28 cellular contexts compared by ENCODE assay signal in the genomic region with DNA sequence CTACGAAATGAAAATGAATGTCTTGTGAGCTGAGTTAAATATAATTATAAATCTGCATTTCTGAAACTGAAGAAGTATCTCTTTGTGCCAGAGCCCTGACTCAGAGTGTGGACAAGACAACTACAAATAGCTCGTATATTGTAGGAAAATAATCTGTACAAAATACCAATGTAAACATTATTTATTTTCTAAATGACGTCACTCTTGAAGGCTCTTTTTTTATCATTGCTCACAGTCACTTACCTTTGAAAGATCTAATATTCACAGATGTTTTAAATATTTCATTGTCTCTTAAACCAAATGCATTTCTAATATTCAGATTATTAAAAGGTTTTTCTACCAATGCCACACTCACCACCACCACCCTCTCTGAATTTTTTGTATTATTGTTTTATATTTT.
"Had no signal": no experiment of that assay in that cellular context is flagged by ENCODE, and none has a peak within 500 bp of the region (broad histone marks: within the 10 kb centered on the region; RNA-seq: fewer than 3 reads in every experiment).

No MANE protein-coding gene starts in this region.

- H3K4me1 ChIP-seq: neural progenitor cell, parathyroid adenoma, psoas muscle, spleen, suprapubic skin, testis, tibial artery, transverse colon, upper lobe of right lung, uterus had no signal

- H3K36me3 ChIP-seq: neural progenitor cell, ovary, spleen, suprapubic skin, tibial artery, transverse colon, upper lobe of right lung, uterus had no signal

- H3K79me2 ChIP-seq: parathyroid adenoma had no signal

- H3K4me2 ChIP-seq: neural progenitor cell, smooth muscle cell had no signal

- H3K27ac ChIP-seq: neural progenitor cell, ovary, parathyroid adenoma, psoas muscle, skin epidermis, spleen, suprapubic skin, testis, tibial artery, transverse colon, upper lobe of right lung, uterus had no signal

- DNase-seq: natural killer cell; occipital lobe; ovary; posterior cingulate gyrus; psoas muscle; right cardiac atrium; spleen; stimulated activated CD4-positive, alpha-beta T cell treated with anti-CD3 and anti-CD28 coated beads, Interleukin-12 subunit alpha, Interleukin-12 subunit beta, amount 100 ng/mL, for 4 hours; stimulated activated CD4-positive, alpha-beta T cell treated with anti-CD3 and anti-CD28 coated beads, Interleukin-1b, Interleukin-23, amount 100 ng/mL, for 48 hours; stimulated activated CD4-positive, alpha-beta T cell treated with anti-CD3 and anti-CD28 coated beads, Interleukin-4, amount 100 ng/mL, for 1 hour; stimulated activated CD4-positive, alpha-beta T cell treated with anti-CD3 and anti-CD28 coated beads, Interleukin-4, amount 100 ng/mL, for 4 hours; stimulated activated CD8-positive, alpha-beta memory T cell treated with anti-CD3 and anti-CD28 coated beads, Interleukin-4, amount 100 ng/mL, for 48 hours; stimulated activated naive CD4-positive, alpha-beta T cell; stimulated activated naive CD8-positive, alpha-beta T cell treated with anti-CD3 and anti-CD28 coated beads, Interleukin-15, amount 100 ng/mL, for 72 hours; stimulated activated naive CD8-positive, alpha-beta T cell treated with anti-CD3 and anti-CD28 coated beads, Interleukin-15, Interleukin-2, amounts not matched to agents 100 U/mL and 50 U/mL, for 24 hours; substantia nigra; testis; tibial artery; transverse colon; upper lobe of right lung; uterus had no signal

- H3K4me3 ChIP-seq: neural progenitor cell, ovary, psoas muscle, skin epidermis, smooth muscle cell, spleen, suprapubic skin, testis, tibial artery, transverse colon, upper lobe of right lung, uterus had no signal

- H3K27me3 ChIP-seq: neural progenitor cell, ovary, spleen, suprapubic skin, testis, tibial artery, transverse colon, upper lobe of right lung, uterus had no signal

- H2AFZ ChIP-seq: neural progenitor cell, parathyroid adenoma had no signal

- H3K9ac ChIP-seq: neural progenitor cell, parathyroid adenoma had no signal

- H3K9me3 ChIP-seq: ovary, psoas muscle, spleen, suprapubic skin, testis, tibial artery, transverse colon, upper lobe of right lung, uterus had no signal

- ATAC-seq: natural killer cell; psoas muscle; right cardiac atrium; sciatic nerve; stimulated activated memory B cell treated with anti-CD40 and anti-IgM and Interleukin-4, amounts not matched to agents 10 μg/mL and 1 μg/mL and 100 μg/mL, for 72 hours; stimulated activated naive CD8-positive, alpha-beta T cell treated with anti-CD3 and anti-CD28 coated beads, Interleukin-15, amount 100 ng/mL, for 72 hours; stimulated activated naive CD8-positive, alpha-beta T cell treated with anti-CD3 and anti-CD28 coated beads, Interleukin-15, Interleukin-2, amounts not matched to agents 100 U/mL and 50 U/mL, for 24 hours; upper lobe of right lung had no signal
